Comparison of ENCODE assay signal across 21 cellular contexts in genomic region chr3:148036331-148036881, GRCh38.
A peak's percentile ranks its signal among the peaks of the same experiment; 100 is the strongest.
DNase-seq lines count a peak whose midpoint lies in the region; ATAC-seq, FAIRE-seq and TF ChIP-seq lines count a peak whose summit lies in the region.
"Had no signal": no experiment of that assay in that cellular context is flagged by ENCODE, and none has a peak within 500 bp of the region (broad histone marks: within the 10 kb centered on the region; RNA-seq: fewer than 3 reads in every experiment).

No MANE protein-coding gene starts in this region.

- H3K27ac ChIP-seq in SJCRH30: peak overlapping the region; percentile 48
- H3K27ac ChIP-seq: BLaER1, gastrocnemius medialis, upper lobe of right lung had no signal

- H3K4me1 Mint-ChIP-seq in activated T-cell treated with anti-CD3 and anti-CD28 coated beads, Interleukin-2, amount 50 U/mL, for 4 hours (ENCODE audit: low read depth): no peaks in the 10 kb centered on the region
- H3K4me1 Mint-ChIP-seq: activated CD4-positive, alpha-beta T cell treated with anti-CD3 and anti-CD28 coated beads, Interleukin-2, amount 10 ng/mL, durations not matched to agents 7 days and 5 days; activated naive CD8-positive, alpha-beta T cell treated with anti-CD3 and anti-CD28 coated beads for 36 hours; central memory CD8-positive, alpha-beta T cell had no signal

- H3K9me3 ChIP-seq in SJCRH30 (replicated peaks): no peaks in the 10 kb centered on the region
- H3K9me3 ChIP-seq: BLaER1, gastrocnemius medialis, upper lobe of right lung had no signal

- no peaks in the 10 kb centered on the region for H3K36me3 Mint-ChIP-seq in activated T-cell treated with anti-CD3 and anti-CD28 coated beads, Interleukin-2, amount 50 U/mL, for 4 hours (ENCODE audit: insufficient read depth)
- H3K36me3 Mint-ChIP-seq: activated naive CD8-positive, alpha-beta T cell treated with anti-CD3 and anti-CD28 coated beads for 36 hours had no signal

- H3K4me3 ChIP-seq in SJCRH30: no peak overlapping the region
- H3K4me3 ChIP-seq in fibroblast of mammary gland (ENCODE audit: control insufficient read depth, low read depth, low read length): no peak overlapping the region
- H3K4me3 ChIP-seq: BLaER1, gastrocnemius medialis, upper lobe of right lung had no signal

- peaks cover 17% of the 10 kb centered on the region for H3K4me1 ChIP-seq in SJCRH30
- H3K4me1 ChIP-seq: gastrocnemius medialis, upper lobe of right lung had no signal

- no peak for FAIRE-seq in HTR-8/SVneo (lab: Jason Lieb, UNC)

- ATAC-seq in activated CD4-positive, CD25-positive, alpha-beta regulatory T cell treated with anti-CD3 and anti-CD28 coated beads, Interleukin-2, amount 50 U/mL, for 24 hours: no peak
- ATAC-seq in activated T-cell treated with anti-CD3 and anti-CD28 coated beads, Interleukin-2, amount 50 U/mL, for 4 hours: no peak
- ATAC-seq: gastrocnemius medialis, upper lobe of right lung had no signal

- H3K27me3 ChIP-seq in SJCRH30: no peaks in the 10 kb centered on the region
- H3K27me3 ChIP-seq: BLaER1, gastrocnemius medialis, upper lobe of right lung had no signal

- no peak overlapping the region for H3K4me3 Mint-ChIP-seq in activated T-cell treated with anti-CD3 and anti-CD28 coated beads, Interleukin-2, amount 50 U/mL, for 4 hours
- H3K4me3 Mint-ChIP-seq: activated CD4-positive, alpha-beta T cell treated with anti-CD3 and anti-CD28 coated beads, Interleukin-2, amount 10 ng/mL, durations not matched to agents 7 days and 5 days; activated naive CD8-positive, alpha-beta T cell treated with anti-CD3 and anti-CD28 coated beads for 36 hours; central memory CD8-positive, alpha-beta T cell; stimulated activated naive CD8-positive, alpha-beta T cell treated with anti-CD3 and anti-CD28 coated beads, Interleukin-15, Interleukin-2, amounts not matched to agents 100 ng/mL and 50 ng/mL, for 24 hours had no signal

- no peaks in the 10 kb centered on the region for H3K36me3 ChIP-seq in SJCRH30
- H3K36me3 ChIP-seq: BLaER1, gastrocnemius medialis, upper lobe of right lung had no signal

- no peaks in the 10 kb centered on the region for H3K27me3 Mint-ChIP-seq in activated T-cell treated with anti-CD3 and anti-CD28 coated beads, Interleukin-2, amount 50 U/mL, for 4 hours (ENCODE audit: low read depth)
- H3K27me3 Mint-ChIP-seq: activated CD4-positive, alpha-beta T cell treated with anti-CD3 and anti-CD28 coated beads, Interleukin-2, amount 10 ng/mL, durations not matched to agents 7 days and 5 days; activated naive CD8-positive, alpha-beta T cell treated with anti-CD3 and anti-CD28 coated beads for 36 hours; central memory CD8-positive, alpha-beta T cell; stimulated activated naive CD8-positive, alpha-beta T cell treated with anti-CD3 and anti-CD28 coated beads, Interleukin-15, Interleukin-2, amounts not matched to agents 100 ng/mL and 50 ng/mL, for 24 hours had no signal

- DNase-seq in HTR-8/SVneo (ENCODE audit: insufficient read length, low spot score): peak; percentile 5
- DNase-seq in SJCRH30: peak; percentile 54 to 64
- DNase-seq in fibroblast of mammary gland (ENCODE audit: low read depth): peak; percentile 48
- DNase-seq in pulmonary artery endothelial cell (ENCODE audit: low read depth, low spot score): peak; percentile 69
- DNase-seq in stimulated activated CD4-positive, alpha-beta T cell treated with anti-CD3 and anti-CD28 coated beads, Interleukin-2, amount 100 ng/mL, for 48 hours: no peak
- DNase-seq in SKM-1 treated with dmso at 0.1 percent for 144 hours (lab: John Stamatoyannopoulos, UW; ENCODE audit: unreplicated experiment): no peak
- no peak for DNase-seq in activated T-cell treated with anti-CD3 and anti-CD28 coated beads, Interleukin-2, amount 50 U/mL, for 4 hours
- DNase-seq: activated CD4-positive, alpha-beta T cell treated with anti-CD3 and anti-CD28 coated beads, Interleukin-2, amount 10 ng/mL, durations not matched to agents 7 days and 5 days; activated naive CD8-positive, alpha-beta T cell treated with anti-CD3 and anti-CD28 coated beads for 36 hours; DMS153; gastrocnemius medialis; KG1; NCI-H1436 treated with DMSO at 0.1 percent for 48 hours; NCI-H446; posterior cingulate gyrus; stimulated activated CD4-positive, alpha-beta T cell treated with anti-CD3 and anti-CD28 coated beads, Interleukin-15, amount 100 ng/mL, for 24 hours; upper lobe of right lung had no signal

- peaks cover 4% of the 10 kb centered on the region for H3K9me3 Mint-ChIP-seq in activated T-cell treated with anti-CD3 and anti-CD28 coated beads, Interleukin-2, amount 50 U/mL, for 4 hours
- H3K9me3 Mint-ChIP-seq: activated CD4-positive, alpha-beta T cell treated with anti-CD3 and anti-CD28 coated beads, Interleukin-2, amount 10 ng/mL, durations not matched to agents 7 days and 5 days; stimulated activated naive CD8-positive, alpha-beta T cell treated with anti-CD3 and anti-CD28 coated beads, Interleukin-15, Interleukin-2, amounts not matched to agents 100 ng/mL and 50 ng/mL, for 24 hours had no signal

- TF ChIP-seq CTCF in fibroblast of mammary gland (conservative IDR thresholded peaks at IDR 0.05; ENCODE audit: control insufficient read depth, insufficient read depth, low read depth, low read length): no peak

Comparison
In these comparisons a context has a peak if more than half of its experiments do, and no peak if none do; other contexts are left out.
1. DNase-seq: peak in HTR-8/SVneo (single experiment), SJCRH30 (2 of 2), fibroblast of mammary gland (single experiment) and pulmonary artery endothelial cell (single experiment); none in stimulated activated CD4-positive, alpha-beta T cell treated with anti-CD3 and anti-CD28 coated beads, Interleukin-2, amount 100 ng/mL, for 48 hours (0 of 2), SKM-1 treated with dmso at 0.1 percent for 144 hours (single experiment) and activated T-cell treated with anti-CD3 and anti-CD28 coated beads, Interleukin-2, amount 50 U/mL, for 4 hours (single experiment).